Comparison of ENCODE assay signal across 25 cellular contexts in genomic region chr10:28523725-28524252, GRCh38.
"Had no signal": no experiment of that assay in that cellular context is flagged by ENCODE, and none has a peak within 500 bp of the region (broad histone marks: within the 10 kb centered on the region; RNA-seq: fewer than 3 reads in every experiment).

No MANE protein-coding gene starts in this region.

- H3K27me3 Mint-ChIP-seq: naive thymus-derived CD4-positive, alpha-beta T cell; stimulated activated memory B cell treated with anti-CD40 and anti-IgM and Interleukin-4, amounts not matched to agents 10 μg/mL and 1 μg/mL and 100 μg/mL, for 72 hours; stimulated activated naive CD8-positive, alpha-beta T cell treated with anti-CD3 and anti-CD28 coated beads, Interleukin-15, Interleukin-2, amounts not matched to agents 100 ng/mL and 50 ng/mL, for 24 hours had no signal

- H3K27ac Mint-ChIP-seq: mesothelial cell of epicardium; naive thymus-derived CD4-positive, alpha-beta T cell; nephron; neural progenitor cell; stimulated activated memory B cell treated with anti-CD40 and anti-IgM and Interleukin-4, amounts not matched to agents 10 μg/mL and 1 μg/mL and 100 μg/mL, for 72 hours; stimulated activated naive CD8-positive, alpha-beta T cell treated with anti-CD3 and anti-CD28 coated beads, Interleukin-15, Interleukin-2, amounts not matched to agents 100 ng/mL and 50 ng/mL, for 24 hours had no signal

- H3K4me3 Mint-ChIP-seq: mesothelial cell of epicardium; naive thymus-derived CD4-positive, alpha-beta T cell; nephron; neural progenitor cell; stimulated activated memory B cell treated with anti-CD40 and anti-IgM and Interleukin-4, amounts not matched to agents 10 μg/mL and 1 μg/mL and 100 μg/mL, for 72 hours; stimulated activated naive CD8-positive, alpha-beta T cell treated with anti-CD3 and anti-CD28 coated beads, Interleukin-15, Interleukin-2, amounts not matched to agents 100 ng/mL and 50 ng/mL, for 24 hours had no signal

- H3K4me1 ChIP-seq: esophagus muscularis mucosa, foreskin keratinocyte, gastroesophageal sphincter, heart left ventricle, neural progenitor cell, prostate gland, right atrium auricular region, tibial nerve, upper lobe of left lung had no signal

- H3K27ac ChIP-seq: dorsolateral prefrontal cortex, esophagus muscularis mucosa, foreskin keratinocyte, gastroesophageal sphincter, heart left ventricle, hepatocyte, neural progenitor cell, prostate gland, right atrium auricular region, sigmoid colon, spleen, thoracic aorta, tibial nerve, upper lobe of left lung had no signal

- H3K4me3 ChIP-seq: dorsolateral prefrontal cortex, esophagus muscularis mucosa, gastroesophageal sphincter, heart left ventricle, hepatocyte, lung, neural progenitor cell, prostate gland, right atrium auricular region, sigmoid colon, spleen, thoracic aorta, tibial nerve, upper lobe of left lung had no signal

- H3K36me3 ChIP-seq: prostate gland had no signal

- H3K27me3 ChIP-seq: dorsolateral prefrontal cortex, esophagus muscularis mucosa, foreskin keratinocyte, gastroesophageal sphincter, heart left ventricle, hepatocyte, neural progenitor cell, right atrium auricular region, sigmoid colon, spleen, tibial nerve, upper lobe of left lung had no signal

- H3K4me1 Mint-ChIP-seq: nephron, neural progenitor cell had no signal

- H3K9me3 ChIP-seq: prostate gland had no signal

- ATAC-seq: foreskin keratinocyte; gastroesophageal sphincter; heart left ventricle; left lobe of liver; naive thymus-derived CD4-positive, alpha-beta T cell; stimulated activated memory B cell treated with anti-CD40 and anti-IgM and Interleukin-4, amounts not matched to agents 10 μg/mL and 1 μg/mL and 100 μg/mL, for 72 hours had no signal

- DNase-seq: dorsolateral prefrontal cortex; effector CD4-positive, alpha-beta T cell; foreskin keratinocyte; heart left ventricle; kidney; mesenchymal stem cell; naive thymus-derived CD4-positive, alpha-beta T cell; sigmoid colon; spleen; stimulated activated CD4-positive, alpha-beta T cell treated with anti-CD3 and anti-CD28 coated beads, Interleukin-4, amount 100 ng/mL, for 4 hours; upper lobe of left lung had no signal
